1 cellular context compared by ENCODE assay signal in genomic region chr2:136377423-136378382, GRCh38.
TF ChIP-seq lines count a peak whose summit lies in the region.

No MANE protein-coding gene starts in this region.

TF ChIP-seq in GM12878, 131 proteins besides CTCF, POLR2A, EP300 and RAD21 (continued from another document):
- TF ChIP-seq PKNOX1 (IDR thresholded peaks at IDR 0.05) (no peak), SKIL (IDR thresholded peaks at IDR 0.05; ENCODE audit: low read depth, poor library complexity, severe bottlenecking) (peak; percentile 34)
